ENCODE assay signal across 11 cellular contexts in the genomic region with DNA sequence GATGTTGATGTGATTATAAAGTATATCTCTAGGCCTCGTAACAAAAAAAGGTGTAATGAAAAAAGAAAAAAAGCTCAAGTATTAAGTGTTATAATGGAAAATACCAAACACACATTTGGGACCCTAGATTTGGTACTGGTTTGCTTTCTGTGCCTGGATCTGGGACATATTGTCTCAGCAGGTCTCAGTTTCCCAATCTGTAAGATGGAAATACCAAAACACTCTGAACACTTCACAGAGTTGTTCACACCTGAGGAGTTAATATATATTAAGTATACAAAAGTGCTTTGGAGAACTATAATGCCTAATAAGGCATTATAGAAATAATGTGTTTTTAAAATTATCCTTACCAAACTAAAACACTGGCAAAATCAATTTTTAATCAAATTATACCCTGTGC.
A peak's percentile ranks its signal among the peaks of the same experiment; 100 is the strongest.
DNase-seq lines count a peak whose midpoint lies in the region; ATAC-seq and TF ChIP-seq lines count a peak whose summit lies in the region.
"Had no signal": no experiment of that assay in that cellular context is flagged by ENCODE, and none has a peak within 500 bp of the region (broad histone marks: within the 10 kb centered on the region; RNA-seq: fewer than 3 reads in every experiment).

No MANE protein-coding gene starts in this region.

- H3K27me3 Mint-ChIP-seq in brain, result peaks cover 6% of the 10 kb centered on the region

- H3K27me3 ChIP-seq in Karpas-422 (ENCODE audit: low read length) (no peaks in the 10 kb centered on the region), stomach smooth muscle (ENCODE audit: control insufficient read depth in 1 of 2, insufficient read depth in 2 of 2, low read length in 2 of 2) (no peaks in the 10 kb centered on the region)

- peak overlapping the region; percentile 64 for H3K4me3 ChIP-seq in Karpas-422 (ENCODE audit: low read length)
- H3K4me3 ChIP-seq in mesodermal cell (ENCODE audit: extremely low read depth, insufficient read depth, low read length, poor library complexity, severe bottlenecking), result no peak overlapping the region
- peak overlapping the region; percentile 81 to 83 for H3K4me3 ChIP-seq in stomach smooth muscle (ENCODE audit: low read length in 2 of 2)

- peak overlapping the region; percentile 74 for H3K4me2 ChIP-seq in Karpas-422 (ENCODE audit: low read depth, low read length, poor library complexity, severe bottlenecking)

- H3K4me1 Mint-ChIP-seq in brain, result peaks cover 72% of the 10 kb centered on the region

- H3K4me3 Mint-ChIP-seq in brain, result peak overlapping the region; percentile 90 to 100 (median 94)

- DNase-seq in Karpas-422, result no peak
- DNase-seq in activated gamma-delta T cell (lab: John Stamatoyannopoulos, UW), result no peak
- no peak for DNase-seq in COR-L47 (lab: John Stamatoyannopoulos, UW)
- DNase-seq: NCI-H2081 treated with DMSO at 0.1 percent for 48 hours, T-helper 2 cell, trophoblast cell had no signal

- no peaks in the 10 kb centered on the region for H3K36me3 Mint-ChIP-seq in brain

- H3K9ac ChIP-seq in Karpas-422 (ENCODE audit: low read length), result peak overlapping the region; percentile 62
- peak overlapping the region; percentile 5 to 55 for H3K9ac ChIP-seq in stomach smooth muscle (ENCODE audit: low read length in 2 of 2)

- no peaks in the 10 kb centered on the region for H3K9me3 Mint-ChIP-seq in brain

- H3K27ac ChIP-seq in Karpas-422 (ENCODE audit: low read length), result peak overlapping the region; percentile 87
- peak overlapping the region; percentile 93 for H3K27ac ChIP-seq in mesodermal cell (ENCODE audit: low read depth, low read length, severe bottlenecking)
- H3K27ac ChIP-seq in stomach smooth muscle (ENCODE audit: low read length), result no peak overlapping the region

- H3K9me3 ChIP-seq in Karpas-422 (ENCODE audit: low read length), result no peaks in the 10 kb centered on the region
- no peaks in the 10 kb centered on the region for H3K9me3 ChIP-seq in mesodermal cell (ENCODE audit: control insufficient read depth, low read length)
- no peaks in the 10 kb centered on the region for H3K9me3 ChIP-seq in stomach smooth muscle (ENCODE audit: control insufficient read depth in 2 of 2, low read length in 2 of 2)

- H3K9me2 ChIP-seq in Karpas-422 (replicated peaks; ENCODE audit: insufficient read depth, low read length), result no peaks in the 10 kb centered on the region

- ATAC-seq in HG03280 (IDR thresholded peaks at IDR 0.05; ENCODE audit: unreplicated experiment), result no peak
- no peak for ATAC-seq in GM19452 (IDR thresholded peaks at IDR 0.05; ENCODE audit: unreplicated experiment)

- H3K4me1 ChIP-seq in Karpas-422 (ENCODE audit: low read length) (peaks cover 61% of the 10 kb centered on the region), mesodermal cell (ENCODE audit: control insufficient read depth, insufficient read depth, low read length, poor library complexity, severe bottlenecking) (peaks cover 15% of the 10 kb centered on the region), stomach smooth muscle (ENCODE audit: control insufficient read depth, insufficient read depth, low read length) (no peaks in the 10 kb centered on the region)

- H3K36me3 ChIP-seq in Karpas-422 (ENCODE audit: insufficient read depth, low read length) (0 out of 2 replicates have a peak, but pooled peaks cover 3% of the 10 kb centered on the region), mesodermal cell (ENCODE audit: control insufficient read depth, insufficient read depth, low read length) (no peaks in the 10 kb centered on the region), stomach smooth muscle (ENCODE audit: control insufficient read depth in 2 of 2, insufficient read depth in 2 of 2, low read length in 2 of 2) (no peaks in the 10 kb centered on the region)

- H3K79me2 ChIP-seq in Karpas-422 (ENCODE audit: low read length), result peaks cover 97% of the 10 kb centered on the region

- no peak for TF ChIP-seq CTCF in brain (conservative IDR thresholded peaks at IDR 0.05)

- WGBS in mesodermal cell (ENCODE audit: insufficient coverage in 2 of 2), 2 experiments, result no CpG with 5 or more reads among the region's 1 CpG

- H3K27ac Mint-ChIP-seq in brain, result peak overlapping the region; percentile 96 to 99 (median 96)

- H4K20me1 ChIP-seq in Karpas-422 (ENCODE audit: insufficient read depth, low read depth, low read length), result no peaks in the 10 kb centered on the region

- H2AFZ ChIP-seq in Karpas-422 (ENCODE audit: low read length), result no peak overlapping the region
